8 cellular contexts compared by ENCODE assay signal in genomic region chr16:58249388-58249779, GRCh38. TPM values are rescaled to one million over a fixed set of nuclear protein-coding genes. Genes with fewer than 3 reads are reported as not detected.
DNase-seq lines count a peak whose midpoint lies in the region; ATAC-seq lines count a peak whose summit lies in the region.

No MANE protein-coding gene starts in this region.

- no peak for ATAC-seq in HG02678 (IDR thresholded peaks at IDR 0.05; ENCODE audit: unreplicated experiment)

- H3K27ac Mint-ChIP-seq in activated naive CD8-positive, alpha-beta T cell: peak overlapping the region; percentile 10

- H3K9me3 ChIP-seq in iPS-20b (ENCODE audit: insufficient read depth, low read depth, low read length) (no peaks in the 10 kb centered on the region), subcutaneous abdominal adipose tissue (ENCODE audit: control insufficient read depth in 5 of 5, low read length in 5 of 5) (no peaks in the 10 kb centered on the region)

- H3K27me3 ChIP-seq in iPS-20b (ENCODE audit: insufficient read depth, low read length) (peaks cover 10% of the 10 kb centered on the region), subcutaneous abdominal adipose tissue (ENCODE audit: control insufficient read depth in 5 of 5, insufficient read depth in 4 of 5, low read length in 5 of 5) (peaks cover 0 to 6% (median 2%) of the 10 kb centered on the region in 5 donors)

- H3K4me1 Mint-ChIP-seq in activated naive CD8-positive, alpha-beta T cell (ENCODE audit: low read depth): peaks cover 9% of the 10 kb centered on the region

- H3K4me1 ChIP-seq in iPS-20b (ENCODE audit: insufficient read depth, low read length) (peaks cover 4% of the 10 kb centered on the region; the same call in 1 of the 2 replicates), subcutaneous abdominal adipose tissue (ENCODE audit: control insufficient read depth in 5 of 5, insufficient read depth in 5 of 5, low read length in 5 of 5) (peaks cover 0 to 15% (median 10%) of the 10 kb centered on the region in 5 donors)

- H3K27ac ChIP-seq in iPS-20b (ENCODE audit: low read length): no peak overlapping the region
- H3K27ac ChIP-seq in subcutaneous abdominal adipose tissue (ENCODE audit: low read depth, low read length): no peak overlapping the region

- H3K9ac ChIP-seq in iPS-20b (ENCODE audit: low read depth, low read length) (no peak overlapping the region), subcutaneous abdominal adipose tissue (ENCODE audit: low read length in 5 of 5) (peak overlapping the region in 3 of 5 donors; percentile 30 to 70 (median 62))

- H3K9me3 Mint-ChIP-seq in activated naive CD8-positive, alpha-beta T cell (ENCODE audit: low read depth): no peaks in the 10 kb centered on the region

- no peaks in the 10 kb centered on the region for H3K36me3 ChIP-seq in iPS-20b (ENCODE audit: insufficient read depth, low read depth, low read length)
- H3K36me3 ChIP-seq in subcutaneous abdominal adipose tissue (ENCODE audit: control insufficient read depth in 5 of 5, insufficient read depth in 5 of 5, low read length in 5 of 5): no peaks in the 10 kb centered on the region

- H3K4me3 ChIP-seq in iPS-20b (ENCODE audit: low read length) (peak overlapping the region; percentile 95), subcutaneous abdominal adipose tissue (ENCODE audit: low read depth in 1 of 5, low read length in 5 of 5) (peak overlapping the region; percentile 79 to 89 (median 81))

- peak; percentile 38 for DNase-seq in NCI-H1092 treated with DMSO at 0.1 percent for 48 hours (lab: John Stamatoyannopoulos, UW)
- no peak for DNase-seq in NCI-H1092 (lab: John Stamatoyannopoulos, UW)
- no peak for DNase-seq in SK-N-DZ (ENCODE audit: low spot score)
- DNase-seq in NCI-H524 treated with DMSO at 0.1 percent for 48 hours (lab: John Stamatoyannopoulos, UW): no peak

- H3K36me3 Mint-ChIP-seq in activated naive CD8-positive, alpha-beta T cell: no peaks in the 10 kb centered on the region

- H3K27me3 Mint-ChIP-seq in activated naive CD8-positive, alpha-beta T cell: peaks cover 6% of the 10 kb centered on the region

- peak overlapping the region; percentile 91 for H3K4me3 Mint-ChIP-seq in activated naive CD8-positive, alpha-beta T cell

RNA-seq across cellular contexts. Expression of gene PRSS54, which starts 45.4 kb away (rescaled TPM):
- not detected in 2 replicates for polyA plus RNA-seq in SK-N-DZ (2014; cell fraction: cytosol; rRNA removed)
- polyA plus RNA-seq in SK-N-DZ (2014; cell fraction: nucleus; rRNA removed): not detected in 2 replicates

RNA-seq across cellular contexts. Expression of gene CSNK2A2, which starts 51.5 kb away (rescaled TPM):
- polyA plus RNA-seq in SK-N-DZ (2014; cell fraction: cytosol; rRNA removed): 31.2 and 47.3 TPM in 2 replicates
- 20.1 and 23.5 TPM in 2 replicates for polyA plus RNA-seq in SK-N-DZ (2014; cell fraction: nucleus; rRNA removed)
